ENCODE assay signal across 8 cellular contexts in genomic region chr18:58288922-58289797, GRCh38.
DNase-seq lines count a peak whose midpoint lies in the region; ATAC-seq and TF ChIP-seq lines count a peak whose summit lies in the region.

No MANE protein-coding gene starts in this region.

- DNase-seq in GM03348 (ENCODE audit: low spot score) (peak; percentile 29), NB4 (ENCODE audit: low read depth) (peak; percentile 11), glomerular endothelial cell (ENCODE audit: extremely low read depth, low read depth, low spot score) (peak; percentile 25), NCI-H1436 treated with DMSO at 0.1 percent for 48 hours (lab: John Stamatoyannopoulos, UW) (no peak), HuH-7.5 (ENCODE audit: low spot score) (no peak)
- no peak for DNase-seq in activated T-cell treated with anti-CD3 and anti-CD28 coated beads, Interleukin-2, amount 50 U/mL, for 48 hours
- DNase-seq in activated T-cell treated with anti-CD3 and anti-CD28 coated beads, Interleukin-2, amount 50 U/mL, for 1 hour: no peak

- TF ChIP-seq CTCF in NB4 (IDR thresholded peaks at IDR 0.05; ENCODE audit: low read depth, low read length): no peak

- peak; percentile 83 for ATAC-seq in GM21619 (IDR thresholded peaks at IDR 0.05; ENCODE audit: unreplicated experiment)

- H3K4me3 ChIP-seq in NB4 (ENCODE audit: low read depth, low read length): no peak overlapping the region

- TF ChIP-seq POLR2A in NB4 (IDR thresholded peaks at IDR 0.05; ENCODE audit: extremely low read depth, insufficient read length): no peak

Comparison
In these comparisons a context has a peak if more than half of its experiments do, and no peak if none do; other contexts are left out.
1. DNase-seq: peak in GM03348 (single experiment), NB4 (single experiment) and glomerular endothelial cell (single experiment); none in NCI-H1436 treated with DMSO at 0.1 percent for 48 hours (single experiment), HuH-7.5 (single experiment), activated T-cell treated with anti-CD3 and anti-CD28 coated beads, Interleukin-2, amount 50 U/mL, for 48 hours (0 of 2) and activated T-cell treated with anti-CD3 and anti-CD28 coated beads, Interleukin-2, amount 50 U/mL, for 1 hour (single experiment).